8 cellular contexts compared by ENCODE assay signal in the genomic region with DNA sequence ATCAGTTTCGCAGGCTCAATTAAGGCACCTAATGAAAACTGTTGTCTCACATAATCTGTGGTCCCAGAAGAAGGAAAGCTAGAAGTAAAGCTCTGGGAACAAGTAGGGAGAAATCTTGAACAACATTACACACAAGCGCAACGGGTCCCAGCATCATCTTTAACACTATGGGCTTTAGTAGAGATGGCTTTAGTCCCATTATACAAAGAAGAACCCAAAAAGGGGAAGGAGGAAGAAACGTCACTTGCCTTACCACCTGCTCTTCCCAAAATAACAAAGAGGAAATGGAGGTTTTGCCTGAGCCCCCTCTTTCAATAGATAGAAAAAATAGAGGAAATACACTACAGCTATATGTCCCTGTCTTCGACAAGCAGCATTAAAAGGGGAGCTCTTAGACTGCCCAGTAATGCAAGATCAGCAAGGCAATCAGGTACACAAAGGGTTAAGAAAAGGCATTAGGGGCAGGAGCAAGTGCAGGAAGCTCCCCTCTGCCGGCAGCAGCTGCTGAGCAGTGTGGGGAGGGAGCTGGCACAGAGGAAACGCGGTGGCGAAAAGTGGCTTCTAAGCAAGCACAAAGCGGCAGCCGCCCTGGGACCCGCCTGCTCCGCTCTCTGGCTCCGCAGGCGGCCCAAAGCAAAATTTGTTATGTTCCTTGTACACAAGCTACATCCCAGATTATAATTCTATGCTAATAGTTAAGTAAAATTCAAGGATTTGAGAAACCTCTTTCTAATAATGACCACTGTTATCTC.
DNase-seq lines count a peak whose midpoint lies in the region; ATAC-seq and TF ChIP-seq lines count a peak whose summit lies in the region.
"Not testable (repeated sequence)": the region's sequence is repeated elsewhere in the genome, so short reads cannot be mapped to it uniquely, and the experiment has no call there.

No MANE protein-coding gene starts in this region.

- not testable (repeated sequence) for H3K27me3 Mint-ChIP-seq in dendritic cell treated with granulocyte-macrophage colony-stimulating factor and Interleukin-4, amounts not matched to agents 40 ng/mL and 50 ng/mL, for 4 days; stimulated activated naive B cell treated with anti-CD40 and anti-IgM and Interleukin-4, amounts not matched to agents 10 μg/mL and 1 μg/mL and 100 μg/mL, for 72 hours

- H3K9me2 ChIP-seq in Karpas-422 (replicated peaks; ENCODE audit: insufficient read depth, low read length); SU-DHL-6 (replicated peaks; ENCODE audit: insufficient read depth, low read length): not testable (repeated sequence)

- peak; percentile 57 for ATAC-seq in GM18517 (IDR thresholded peaks at IDR 0.05; ENCODE audit: unreplicated experiment)
- peak; percentile 67 for ATAC-seq in GM21360 (IDR thresholded peaks at IDR 0.05; ENCODE audit: unreplicated experiment)
- peak; percentile 67 for ATAC-seq in HG02852 (IDR thresholded peaks at IDR 0.05; ENCODE audit: unreplicated experiment)
- peak; percentile 79 to 90 for ATAC-seq in stimulated activated naive B cell treated with anti-CD40 and anti-IgM and Interleukin-4, amounts not matched to agents 10 μg/mL and 1 μg/mL and 100 μg/mL, for 72 hours (replicated peaks)

- H3K4me3 ChIP-seq in Karpas-422 (ENCODE audit: low read length) (peak overlapping the region; percentile 46; the same call in 1 of the 2 replicates), SU-DHL-6 (ENCODE audit: insufficient read depth, low read length, poor library complexity, severe bottlenecking) (peak overlapping the region; percentile 47)

- not testable (repeated sequence) for H3K27ac Mint-ChIP-seq in dendritic cell treated with granulocyte-macrophage colony-stimulating factor and Interleukin-4, amounts not matched to agents 40 ng/mL and 50 ng/mL, for 4 days
- H3K27ac Mint-ChIP-seq in stimulated activated naive B cell treated with anti-CD40 and anti-IgM and Interleukin-4, amounts not matched to agents 10 μg/mL and 1 μg/mL and 100 μg/mL, for 72 hours: peak overlapping the region; percentile 75

- H3F3A ChIP-seq in SU-DHL-6 (ENCODE audit: insufficient read depth): peaks cover 14% of the 10 kb centered on the region; the same call in 1 of the 2 replicates

- not testable (repeated sequence) for H2AFZ ChIP-seq in Karpas-422 (ENCODE audit: low read length)
- peak overlapping the region; percentile 21 for H2AFZ ChIP-seq in SU-DHL-6 (ENCODE audit: low read depth, low read length, severe bottlenecking)

- DNase-seq in Karpas-422: peak; percentile 70
- DNase-seq in activated T-cell treated with anti-CD3 and anti-CD28 coated beads, Interleukin-2, amount 50 U/mL, for 1 hour: peak; percentile 65
- peak; percentile 26 for DNase-seq in stimulated activated naive B cell treated with anti-CD40 and anti-IgM and Interleukin-4, amounts not matched to agents 10 μg/mL and 1 μg/mL and 100 μg/mL, for 72 hours

- intact Hi-C loops in dendritic cell treated with granulocyte-macrophage colony-stimulating factor and Interleukin-4, amounts not matched to agents 40 ng/mL and 50 ng/mL, for 4 days (cut with micrococcal nuclease): not testable (repeated sequence)

- H3K9me3 ChIP-seq in Karpas-422 (ENCODE audit: low read length); SU-DHL-6 (ENCODE audit: insufficient read depth, low read length): not testable (repeated sequence)

- peak overlapping the region; percentile 56 for H3K4me2 ChIP-seq in Karpas-422 (ENCODE audit: low read depth, low read length, poor library complexity, severe bottlenecking)
- H3K4me2 ChIP-seq in SU-DHL-6 (ENCODE audit: low read depth, low read length, poor library complexity, severe bottlenecking): peak overlapping the region; percentile 96

- H3K36me3 ChIP-seq in Karpas-422 (ENCODE audit: insufficient read depth, low read length); SU-DHL-6 (ENCODE audit: low read length): not testable (repeated sequence)

- H4K20me1 ChIP-seq in Karpas-422 (ENCODE audit: insufficient read depth, low read depth, low read length); SU-DHL-6 (ENCODE audit: low read depth, low read length): not testable (repeated sequence)

- H3K36me3 Mint-ChIP-seq in dendritic cell treated with granulocyte-macrophage colony-stimulating factor and Interleukin-4, amounts not matched to agents 40 ng/mL and 50 ng/mL, for 4 days (ENCODE audit: low read depth); stimulated activated naive B cell treated with anti-CD40 and anti-IgM and Interleukin-4, amounts not matched to agents 10 μg/mL and 1 μg/mL and 100 μg/mL, for 72 hours: not testable (repeated sequence)

- H3K4me1 Mint-ChIP-seq in dendritic cell treated with granulocyte-macrophage colony-stimulating factor and Interleukin-4, amounts not matched to agents 40 ng/mL and 50 ng/mL, for 4 days (ENCODE audit: low read depth): not testable (repeated sequence)
- peaks cover 0 to 11% of the 10 kb centered on the region in 2 donors for H3K4me1 Mint-ChIP-seq in stimulated activated naive B cell treated with anti-CD40 and anti-IgM and Interleukin-4, amounts not matched to agents 10 μg/mL and 1 μg/mL and 100 μg/mL, for 72 hours

- H3K9ac ChIP-seq in Karpas-422 (ENCODE audit: low read length) (peak overlapping the region; percentile 55), SU-DHL-6 (ENCODE audit: low read length) (peak overlapping the region; percentile 47)

- not testable (repeated sequence) for H3K79me2 ChIP-seq in Karpas-422 (ENCODE audit: low read length); SU-DHL-6 (ENCODE audit: insufficient read depth, low read length)

- not testable (repeated sequence) for H3K27me3 ChIP-seq in Karpas-422 (ENCODE audit: low read length); SU-DHL-6 (ENCODE audit: low read length)

- H3K4me1 ChIP-seq in Karpas-422 (ENCODE audit: low read length): not testable (repeated sequence)

- TF ChIP-seq CTCF in SU-DHL-6 (IDR thresholded peaks at IDR 0.05; ENCODE audit: insufficient read depth, low read length, poor library complexity, severe bottlenecking): not testable (repeated sequence)

- H3K4me3 Mint-ChIP-seq in dendritic cell treated with granulocyte-macrophage colony-stimulating factor and Interleukin-4, amounts not matched to agents 40 ng/mL and 50 ng/mL, for 4 days: peak overlapping the region; percentile 20
- H3K4me3 Mint-ChIP-seq in stimulated activated naive B cell treated with anti-CD40 and anti-IgM and Interleukin-4, amounts not matched to agents 10 μg/mL and 1 μg/mL and 100 μg/mL, for 72 hours: peak overlapping the region; percentile 36 to 63

- H3K9me3 Mint-ChIP-seq in dendritic cell treated with granulocyte-macrophage colony-stimulating factor and Interleukin-4, amounts not matched to agents 40 ng/mL and 50 ng/mL, for 4 days; stimulated activated naive B cell treated with anti-CD40 and anti-IgM and Interleukin-4, amounts not matched to agents 10 μg/mL and 1 μg/mL and 100 μg/mL, for 72 hours: not testable (repeated sequence)

- peak overlapping the region; percentile 88 for H3K27ac ChIP-seq in Karpas-422 (ENCODE audit: low read length)
- H3K27ac ChIP-seq in SU-DHL-6 (ENCODE audit: low read depth, low read length): peak overlapping the region; percentile 86

Comparison
In these comparisons a context has a peak if more than half of its experiments do, and no peak if none do; other contexts are left out.
1. Peak in every context shown above with its lines: DNase-seq, ATAC-seq, H3K4me3 ChIP-seq and H3K27ac ChIP-seq.